26 cellular contexts compared by ENCODE assay signal in the genomic region with DNA sequence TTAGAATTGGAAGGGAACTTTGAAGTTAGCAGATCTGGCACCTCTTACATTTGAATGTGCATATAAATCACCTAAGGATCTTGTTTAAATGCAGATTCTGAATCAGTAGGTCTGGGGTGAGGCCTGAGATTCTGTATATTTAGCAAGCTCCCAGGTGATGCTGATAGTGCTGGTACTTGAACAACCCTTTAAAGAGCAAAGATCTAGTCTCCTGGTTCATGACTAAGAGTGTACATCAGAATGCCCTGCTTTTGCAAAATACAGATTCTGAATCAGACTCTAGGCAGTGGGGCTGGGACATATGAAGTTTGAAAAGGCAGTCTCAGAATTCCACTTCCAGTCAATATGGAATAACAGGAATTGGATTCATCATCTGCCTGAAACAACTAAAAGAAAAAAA.
"Had no signal": no experiment of that assay in that cellular context is flagged by ENCODE, and none has a peak within 500 bp of the region (broad histone marks: within the 10 kb centered on the region; RNA-seq: fewer than 3 reads in every experiment).

No MANE protein-coding gene starts in this region.

- H3K9me3 ChIP-seq: esophagus squamous epithelium, prostate gland, sigmoid colon, upper lobe of right lung, uterus had no signal

- H3K27me3 ChIP-seq: esophagus squamous epithelium, heart right ventricle, left lung, neural progenitor cell, sigmoid colon, suprapubic skin, transverse colon, upper lobe of right lung, uterus had no signal

- H3K36me3 ChIP-seq: esophagus squamous epithelium, heart right ventricle, left lung, neural progenitor cell, prostate gland, sigmoid colon, suprapubic skin, transverse colon, upper lobe of right lung, uterus had no signal

- ATAC-seq: heart right ventricle; left cardiac atrium; left lung; mucosa of descending colon; naive thymus-derived CD4-positive, alpha-beta T cell; right cardiac atrium; stimulated activated naive CD8-positive, alpha-beta T cell treated with anti-CD3 and anti-CD28 coated beads, Interleukin-15, amount 100 ng/mL, for 72 hours had no signal

- H3K4me3 ChIP-seq: esophagus squamous epithelium, heart right ventricle, left lung, mucosa of descending colon, neural progenitor cell, prostate gland, sigmoid colon, suprapubic skin, transverse colon, upper lobe of right lung, uterus had no signal

- H3K27me3 Mint-ChIP-seq: naive thymus-derived CD4-positive, alpha-beta T cell; stimulated activated naive CD8-positive, alpha-beta T cell treated with anti-CD3 and anti-CD28 coated beads, Interleukin-15, amount 100 ng/mL, for 72 hours had no signal

- H3K9ac ChIP-seq: neural progenitor cell had no signal

- H3K27ac ChIP-seq: esophagus squamous epithelium, heart right ventricle, neural progenitor cell, prostate gland, sigmoid colon, suprapubic skin, transverse colon, upper lobe of right lung, uterus had no signal

- H3K4me2 ChIP-seq: neural progenitor cell had no signal

- H3K4me1 ChIP-seq: esophagus squamous epithelium, neural progenitor cell, prostate gland, sigmoid colon, suprapubic skin, transverse colon, uterus had no signal

- H3K27ac Mint-ChIP-seq: mesothelial cell of epicardium; naive thymus-derived CD4-positive, alpha-beta T cell; nephron; neural progenitor cell; stimulated activated naive CD8-positive, alpha-beta T cell treated with anti-CD3 and anti-CD28 coated beads, Interleukin-15, amount 100 ng/mL, for 72 hours had no signal

- H3K4me1 Mint-ChIP-seq: mesothelial cell of epicardium, nephron, neural progenitor cell had no signal

- H3K4me3 Mint-ChIP-seq: mesothelial cell of epicardium; naive thymus-derived CD4-positive, alpha-beta T cell; nephron; neural progenitor cell; stimulated activated naive CD8-positive, alpha-beta T cell treated with anti-CD3 and anti-CD28 coated beads, Interleukin-15, amount 100 ng/mL, for 72 hours had no signal

- H2AFZ ChIP-seq: neural progenitor cell had no signal

- DNase-seq: effector memory CD4-positive, alpha-beta T cell; esophagus squamous epithelium; foreskin melanocyte; glutamatergic neuron; heart right ventricle; hippocampal formation; left cardiac atrium; left lung; mesenchymal stem cell; mucosa of descending colon; naive thymus-derived CD4-positive, alpha-beta T cell; nucleus accumbens; right cardiac atrium; sigmoid colon; stimulated activated CD4-positive, alpha-beta T cell treated with anti-CD3 and anti-CD28 coated beads, Interleukin-2, amount 100 ng/mL, for 24 hours; stimulated activated CD4-positive, alpha-beta T cell treated with anti-CD3 and anti-CD28 coated beads, Interleukin-4, amount 100 ng/mL, for 24 hours; stimulated activated naive CD4-positive, alpha-beta T cell; stimulated activated naive CD8-positive, alpha-beta T cell treated with anti-CD3 and anti-CD28 coated beads, Interleukin-15, amount 100 ng/mL, for 72 hours; transverse colon; upper lobe of right lung; uterus had no signal
